ENCODE assay signal across 8 cellular contexts in the genomic region with DNA sequence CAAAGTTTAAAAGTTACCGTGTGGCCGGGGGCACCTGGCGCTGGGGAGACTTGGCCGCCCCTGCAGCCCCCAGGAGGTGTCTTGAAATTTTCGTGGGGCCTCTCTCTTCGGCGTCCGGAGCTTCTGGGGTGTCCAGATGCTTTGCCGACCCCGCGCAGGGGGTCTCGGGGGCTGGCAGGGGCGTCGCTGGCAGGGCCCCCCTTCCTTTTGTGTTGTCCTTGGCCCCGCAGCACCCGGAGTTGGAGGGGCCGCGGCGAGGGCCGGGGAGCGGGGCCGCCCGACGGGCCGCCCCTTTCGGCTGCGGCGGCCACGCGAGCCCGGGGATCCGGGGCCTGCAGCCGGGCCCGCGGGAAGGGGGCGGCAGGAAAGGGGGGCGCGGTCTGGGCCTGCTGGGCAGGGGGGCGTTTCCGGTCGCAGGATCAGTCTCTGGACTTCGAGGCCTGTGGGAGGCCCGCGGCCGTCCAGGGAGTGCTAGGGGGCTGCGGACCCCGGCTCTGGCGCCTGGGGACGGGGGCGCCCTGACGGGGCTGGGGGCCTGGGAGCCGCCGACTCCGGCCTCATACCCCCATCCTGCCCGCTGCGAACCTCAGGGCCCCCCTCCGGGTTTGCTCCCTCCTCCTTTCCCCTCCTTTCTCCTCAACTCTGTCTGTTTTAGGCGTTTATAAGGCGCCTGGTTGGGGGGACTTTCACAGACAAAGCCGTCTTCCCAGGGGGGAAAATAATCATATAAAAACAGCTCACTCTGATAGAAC. TPM values are rescaled to one million over a fixed set of nuclear protein-coding genes. Genes with fewer than 3 reads are reported as not detected.
A peak's percentile ranks its signal among the peaks of the same experiment; 100 is the strongest.
DNase-seq lines count a peak whose midpoint lies in the region; ATAC-seq, FAIRE-seq and TF ChIP-seq lines count a peak whose summit lies in the region.

No MANE protein-coding gene starts in this region.

- TF ChIP-seq CTCF in GM10266 (IDR thresholded peaks at IDR 0.05; ENCODE audit: control insufficient read depth, insufficient read depth, low read depth, missing control alignments) (no peak), NB4 (IDR thresholded peaks at IDR 0.05; ENCODE audit: low read depth, low read length) (no peak), bronchial epithelial cell (IDR thresholded peaks at IDR 0.05; ENCODE audit: insufficient read depth, low read length, severe bottlenecking) (no peak), suprapubic skin (IDR thresholded peaks at IDR 0.05) (no peak)

- 0% methylated on average over 29 of the region's 60 CpGs for WGBS in suprapubic skin

- peak overlapping the region; percentile 73 for H3K4me3 ChIP-seq in NB4 (ENCODE audit: low read depth, low read length)
- H3K4me3 ChIP-seq in bronchial epithelial cell (ENCODE audit: low read depth, low read length) = peak overlapping the region; percentile 73
- peak overlapping the region; percentile 76 for H3K4me3 ChIP-seq in suprapubic skin

- TF ChIP-seq EP300 in suprapubic skin (IDR thresholded peaks at IDR 0.05) = no peak

- DNase-seq in GM10266 (ENCODE audit: extremely low spot score) (peak; percentile 62), NB4 (ENCODE audit: low read depth) (peak; percentile 28), bronchial epithelial cell (ENCODE audit: low read depth) (no peak), left lobe of liver (ENCODE audit: low spot score) (no peak), suprapubic skin (ENCODE audit: low spot score in 2 of 2) (no peak), NCI-H1092 treated with DMSO at 0.1 percent for 48 hours (lab: John Stamatoyannopoulos, UW) (no peak), DMS53 treated with DMSO at 0.1 percent for 48 hours (lab: John Stamatoyannopoulos, UW; ENCODE audit: unreplicated experiment) (no peak), superior temporal gyrus (ENCODE audit: extremely low spot score) (no peak)

- H3K27ac ChIP-seq in suprapubic skin = peak overlapping the region; percentile 79

- peak; percentile 39 for ATAC-seq in left lobe of liver

- H3K36me3 ChIP-seq in bronchial epithelial cell (ENCODE audit: control insufficient read depth, insufficient read depth, low read length) (no peaks in the 10 kb centered on the region), suprapubic skin (no peaks in the 10 kb centered on the region)

- H3K4me1 ChIP-seq in suprapubic skin = peaks cover 34% of the 10 kb centered on the region

- no peaks in the 10 kb centered on the region for H3K9me3 ChIP-seq in suprapubic skin

- H3K27me3 ChIP-seq in bronchial epithelial cell (ENCODE audit: control insufficient read depth, insufficient read depth, low read length) (no peaks in the 10 kb centered on the region), suprapubic skin (no peaks in the 10 kb centered on the region)

- no peak for TF ChIP-seq POLR2A in NB4 (IDR thresholded peaks at IDR 0.05; ENCODE audit: extremely low read depth, insufficient read length)
- TF ChIP-seq POLR2A in suprapubic skin (IDR thresholded peaks at IDR 0.05) = no peak

- no peak for FAIRE-seq in bronchial epithelial cell (lab: Jason Lieb, UNC)

RNA-seq across cellular contexts. Expression of gene ZC3H7B, which starts 0.9 kb away (rescaled TPM):
- total RNA-seq in bronchial epithelial cell (14.5 and 21.9 TPM in 2 replicates), left lobe of liver (53.8 TPM), suprapubic skin (10 to 100 TPM; 29.7 to 45.7 (median 41.0) TPM)

RNA-seq across cellular contexts. Expression of gene RANGAP1, which starts 16.2 kb away (rescaled TPM):
- 63.2 and 65.0 TPM in 2 replicates for total RNA-seq in bronchial epithelial cell
- 34.7 TPM for total RNA-seq in left lobe of liver
- total RNA-seq in suprapubic skin = 100 to 1,000 TPM; 112 to 120 (median 114) TPM

Comparison
In these comparisons a context has a peak if more than half of its experiments do, and no peak if none do; other contexts are left out.
1. DNase-seq: peak in GM10266 (single experiment) and NB4 (single experiment); none in bronchial epithelial cell (single experiment), left lobe of liver (single experiment), suprapubic skin (0 of 2), NCI-H1092 treated with DMSO at 0.1 percent for 48 hours (single experiment), DMS53 treated with DMSO at 0.1 percent for 48 hours (single experiment) and superior temporal gyrus (single experiment).
2. Peak in every context shown above with its lines, with median percentiles within 50 percentile points of each other: H3K4me3 ChIP-seq.